Comparison of ENCODE assay signal across 1 cellular context in the genomic region with DNA sequence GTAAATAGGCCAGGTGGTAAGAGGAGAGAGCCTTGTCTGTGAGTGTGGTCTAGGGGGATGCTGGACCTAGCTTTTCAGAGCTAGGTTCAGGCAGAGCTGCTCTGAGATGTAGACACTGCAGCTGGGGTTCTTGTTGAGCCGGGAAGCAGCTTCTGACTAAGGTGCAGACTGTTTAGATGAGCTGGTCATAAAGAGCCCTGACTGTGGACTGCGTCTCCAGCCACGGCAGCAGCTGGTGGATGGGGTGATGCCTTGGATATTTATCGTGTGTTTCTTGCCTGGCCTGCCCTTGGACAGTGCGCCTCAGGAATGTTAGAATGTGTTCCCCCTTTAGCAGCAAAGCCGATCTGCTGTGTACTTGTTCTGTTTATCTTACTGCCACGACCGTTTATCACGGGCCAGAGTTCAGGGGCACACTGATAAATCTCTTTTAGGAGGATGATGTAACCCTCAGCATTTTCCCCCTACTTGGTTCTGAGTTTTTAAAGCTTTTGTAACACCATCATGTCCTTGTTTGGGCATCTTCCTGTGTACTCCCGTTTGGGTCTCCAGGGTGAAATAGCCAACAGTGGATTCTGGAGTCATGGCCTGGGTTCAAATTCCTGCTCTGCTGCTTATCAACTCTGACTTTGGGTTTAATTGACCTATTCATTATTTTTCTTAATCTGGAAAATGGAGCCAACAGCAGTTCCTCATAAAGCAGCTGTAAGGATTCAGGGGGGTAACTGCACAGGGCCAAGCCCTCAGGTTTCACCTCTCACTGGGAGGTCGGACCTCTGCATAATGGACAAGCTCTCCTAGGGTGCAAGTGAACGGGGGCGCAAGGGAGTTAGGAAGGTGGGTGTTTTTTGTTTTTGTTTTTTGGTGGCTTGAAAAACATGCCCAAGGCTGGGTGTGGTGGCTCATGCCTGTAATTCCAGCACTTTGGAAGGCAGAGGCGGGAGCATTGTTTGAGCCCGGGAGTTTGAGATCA.
TF ChIP-seq lines count a peak whose summit lies in the region.

No MANE protein-coding gene starts in this region.

TF ChIP-seq in HepG2, 621 proteins besides CTCF, POLR2A, EP300 and RAD21 (continued from another document and continues in another):
- TF ChIP-seq ZNF597 (CRISPR knock-in tag; IDR thresholded peaks at IDR 0.05) (no peak), MXI1 (IDR thresholded peaks at IDR 0.05; ENCODE audit: borderline replicate concordance, low read depth, low read length) (peak; percentile 60; the same call in 1 of the 3 replicates), ZNF124 (CRISPR knock-in tag; IDR thresholded peaks at IDR 0.05) (peak; percentile 28; the same call in 1 of the 2 replicates), FOXA3 (CRISPR knock-in tag; IDR thresholded peaks at IDR 0.05) (peak; percentile 99), ZC3H4 (CRISPR knock-in tag; IDR thresholded peaks at IDR 0.05; ENCODE audit: borderline replicate concordance) (no peak), ZNF567 (CRISPR knock-in tag; IDR thresholded peaks at IDR 0.05; ENCODE audit: borderline replicate concordance) (no peak), NR2C2 (CRISPR knock-in tag; IDR thresholded peaks at IDR 0.05; ENCODE audit: borderline replicate concordance) (peak; percentile 89), HNRNPLL (IDR thresholded peaks at IDR 0.05; ENCODE audit: low read depth, low read length, poor library complexity, severe bottlenecking) (no peak), ZNF598 (CRISPR knock-in tag; IDR thresholded peaks at IDR 0.05; ENCODE audit: borderline replicate concordance) (no peak), GABPA (IDR thresholded peaks at IDR 0.05; ENCODE audit: low read depth, low read length) (no peak), GABPA (CRISPR knock-in tag; IDR thresholded peaks at IDR 0.05; ENCODE audit: low read depth) (0 out of 2 replicates have a peak, but pooled peaks have one; percentile 40), DDIT3 (CRISPR knock-in tag; IDR thresholded peaks at IDR 0.05) (0 out of 2 replicates have a peak, but pooled peaks have one; percentile 54), HNF4G (IDR thresholded peaks at IDR 0.05; ENCODE audit: borderline replicate concordance, low read depth, low read length) (peak; percentile 96), HNF4G (CRISPR knock-in tag; IDR thresholded peaks at IDR 0.05; ENCODE audit: borderline replicate concordance, low read depth) (peak; percentile 96), SUZ12 (IDR thresholded peaks at IDR 0.05; ENCODE audit: low read depth, low read length) (no peak), MAFF (IDR thresholded peaks at IDR 0.05; ENCODE audit: low read depth, low read length) (0 out of 2 replicates have a peak, but pooled peaks have one; percentile 34), MYNN (CRISPR knock-in tag; IDR thresholded peaks at IDR 0.05; ENCODE audit: low read depth) (no peak), ZNF674 (CRISPR knock-in tag; IDR thresholded peaks at IDR 0.05; ENCODE audit: low read depth) (no peak), CCAR2 (optimal IDR thresholded peaks at IDR 0.05; ENCODE audit: low read depth, low read length) (no peak), ZNF441 (CRISPR knock-in tag; IDR thresholded peaks at IDR 0.05; ENCODE audit: borderline replicate concordance) (no peak), NONO (IDR thresholded peaks at IDR 0.05) (no peak), NONO (CRISPR knock-in tag; conservative IDR thresholded peaks at IDR 0.05) (peak; percentile 85), ZNF282 (IDR thresholded peaks at IDR 0.05; ENCODE audit: partially characterized antibody) (no peak), THAP11 (CRISPR knock-in tag; IDR thresholded peaks at IDR 0.05) (peak; percentile 78), SP4 (CRISPR knock-in tag; IDR thresholded peaks at IDR 0.05) (peak; percentile 43), TIGD3 (CRISPR knock-in tag; IDR thresholded peaks at IDR 0.05; ENCODE audit: borderline replicate concordance) (no peak), SMAD3 (CRISPR knock-in tag; IDR thresholded peaks at IDR 0.05) (peak; percentile 99), NFE2 (CRISPR knock-in tag; IDR thresholded peaks at IDR 0.05) (no peak), DR1 (CRISPR knock-in tag; IDR thresholded peaks at IDR 0.05) (no peak; the same call in 1 of the 2 replicates), ZNF569 (CRISPR knock-in tag; IDR thresholded peaks at IDR 0.05; ENCODE audit: borderline replicate concordance) (no peak; the same call in 1 of the 2 replicates), IKZF4 (CRISPR knock-in tag; IDR thresholded peaks at IDR 0.05; ENCODE audit: borderline replicate concordance, low read depth, not compliant biosample characterization) (peak; percentile 40), MBD4 (IDR thresholded peaks at IDR 0.05; ENCODE audit: borderline replicate concordance, low read length) (no peak), ATF7-NPFF (CRISPR knock-in tag; IDR thresholded peaks at IDR 0.05; ENCODE audit: low read depth) (0 out of 2 replicates have a peak, but pooled peaks have one; percentile 39), ZNF383 (CRISPR knock-in tag; IDR thresholded peaks at IDR 0.05; ENCODE audit: borderline replicate concordance) (no peak), RARA (CRISPR knock-in tag; IDR thresholded peaks at IDR 0.05) (peak; percentile 99), ISX (CRISPR knock-in tag; conservative IDR thresholded peaks at IDR 0.05) (no peak)
- TF ChIP-seq, protein P1, sequence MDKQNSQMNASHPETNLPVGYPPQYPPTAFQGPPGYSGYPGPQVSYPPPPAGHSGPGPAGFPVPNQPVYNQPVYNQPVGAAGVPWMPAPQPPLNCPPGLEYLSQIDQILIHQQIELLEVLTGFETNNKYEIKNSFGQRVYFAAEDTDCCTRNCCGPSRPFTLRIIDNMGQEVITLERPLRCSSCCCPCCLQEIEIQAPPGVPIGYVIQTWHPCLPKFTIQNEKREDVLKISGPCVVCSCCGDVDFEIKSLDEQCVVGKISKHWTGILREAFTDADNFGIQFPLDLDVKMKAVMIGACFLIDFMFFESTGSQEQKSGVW (CRISPR knock-in tag; IDR thresholded peaks at IDR 0.05; ENCODE audit: borderline replicate concordance), result no peak
- TF ChIP-seq, protein P2, sequence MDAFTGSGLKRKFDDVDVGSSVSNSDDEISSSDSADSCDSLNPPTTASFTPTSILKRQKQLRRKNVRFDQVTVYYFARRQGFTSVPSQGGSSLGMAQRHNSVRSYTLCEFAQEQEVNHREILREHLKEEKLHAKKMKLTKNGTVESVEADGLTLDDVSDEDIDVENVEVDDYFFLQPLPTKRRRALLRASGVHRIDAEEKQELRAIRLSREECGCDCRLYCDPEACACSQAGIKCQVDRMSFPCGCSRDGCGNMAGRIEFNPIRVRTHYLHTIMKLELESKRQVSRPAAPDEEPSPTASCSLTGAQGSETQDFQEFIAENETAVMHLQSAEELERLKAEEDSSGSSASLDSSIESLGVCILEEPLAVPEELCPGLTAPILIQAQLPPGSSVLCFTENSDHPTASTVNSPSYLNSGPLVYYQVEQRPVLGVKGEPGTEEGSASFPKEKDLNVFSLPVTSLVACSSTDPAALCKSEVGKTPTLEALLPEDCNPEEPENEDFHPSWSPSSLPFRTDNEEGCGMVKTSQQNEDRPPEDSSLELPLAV (CRISPR knock-in tag; conservative IDR thresholded peaks at IDR 0.05; ENCODE audit: low read depth), result no peak
- TF ChIP-seq, protein P3, sequence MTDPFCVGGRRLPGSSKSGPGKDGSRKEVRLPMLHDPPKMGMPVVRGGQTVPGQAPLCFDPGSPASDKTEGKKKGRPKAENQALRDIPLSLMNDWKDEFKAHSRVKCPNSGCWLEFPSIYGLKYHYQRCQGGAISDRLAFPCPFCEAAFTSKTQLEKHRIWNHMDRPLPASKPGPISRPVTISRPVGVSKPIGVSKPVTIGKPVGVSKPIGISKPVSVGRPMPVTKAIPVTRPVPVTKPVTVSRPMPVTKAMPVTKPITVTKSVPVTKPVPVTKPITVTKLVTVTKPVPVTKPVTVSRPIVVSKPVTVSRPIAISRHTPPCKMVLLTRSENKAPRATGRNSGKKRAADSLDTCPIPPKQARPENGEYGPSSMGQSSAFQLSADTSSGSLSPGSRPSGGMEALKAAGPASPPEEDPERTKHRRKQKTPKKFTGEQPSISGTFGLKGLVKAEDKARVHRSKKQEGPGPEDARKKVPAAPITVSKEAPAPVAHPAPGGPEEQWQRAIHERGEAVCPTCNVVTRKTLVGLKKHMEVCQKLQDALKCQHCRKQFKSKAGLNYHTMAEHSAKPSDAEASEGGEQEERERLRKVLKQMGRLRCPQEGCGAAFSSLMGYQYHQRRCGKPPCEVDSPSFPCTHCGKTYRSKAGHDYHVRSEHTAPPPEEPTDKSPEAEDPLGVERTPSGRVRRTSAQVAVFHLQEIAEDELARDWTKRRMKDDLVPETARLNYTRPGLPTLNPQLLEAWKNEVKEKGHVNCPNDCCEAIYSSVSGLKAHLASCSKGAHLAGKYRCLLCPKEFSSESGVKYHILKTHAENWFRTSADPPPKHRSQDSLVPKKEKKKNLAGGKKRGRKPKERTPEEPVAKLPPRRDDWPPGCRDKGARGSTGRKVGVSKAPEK (CRISPR knock-in tag; IDR thresholded peaks at IDR 0.05; ENCODE audit: borderline replicate concordance), result 0 out of 2 replicates have a peak, but pooled peaks have one; percentile 82
- TF ChIP-seq, protein P4, sequence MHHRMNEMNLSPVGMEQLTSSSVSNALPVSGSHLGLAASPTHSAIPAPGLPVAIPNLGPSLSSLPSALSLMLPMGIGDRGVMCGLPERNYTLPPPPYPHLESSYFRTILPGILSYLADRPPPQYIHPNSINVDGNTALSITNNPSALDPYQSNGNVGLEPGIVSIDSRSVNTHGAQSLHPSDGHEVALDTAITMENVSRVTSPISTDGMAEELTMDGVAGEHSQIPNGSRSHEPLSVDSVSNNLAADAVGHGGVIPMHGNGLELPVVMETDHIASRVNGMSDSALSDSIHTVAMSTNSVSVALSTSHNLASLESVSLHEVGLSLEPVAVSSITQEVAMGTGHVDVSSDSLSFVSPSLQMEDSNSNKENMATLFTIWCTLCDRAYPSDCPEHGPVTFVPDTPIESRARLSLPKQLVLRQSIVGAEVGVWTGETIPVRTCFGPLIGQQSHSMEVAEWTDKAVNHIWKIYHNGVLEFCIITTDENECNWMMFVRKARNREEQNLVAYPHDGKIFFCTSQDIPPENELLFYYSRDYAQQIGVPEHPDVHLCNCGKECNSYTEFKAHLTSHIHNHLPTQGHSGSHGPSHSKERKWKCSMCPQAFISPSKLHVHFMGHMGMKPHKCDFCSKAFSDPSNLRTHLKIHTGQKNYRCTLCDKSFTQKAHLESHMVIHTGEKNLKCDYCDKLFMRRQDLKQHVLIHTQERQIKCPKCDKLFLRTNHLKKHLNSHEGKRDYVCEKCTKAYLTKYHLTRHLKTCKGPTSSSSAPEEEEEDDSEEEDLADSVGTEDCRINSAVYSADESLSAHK (CRISPR knock-in tag; IDR thresholded peaks at IDR 0.05; ENCODE audit: borderline replicate concordance), result no peak
- TF ChIP-seq, protein P5, sequence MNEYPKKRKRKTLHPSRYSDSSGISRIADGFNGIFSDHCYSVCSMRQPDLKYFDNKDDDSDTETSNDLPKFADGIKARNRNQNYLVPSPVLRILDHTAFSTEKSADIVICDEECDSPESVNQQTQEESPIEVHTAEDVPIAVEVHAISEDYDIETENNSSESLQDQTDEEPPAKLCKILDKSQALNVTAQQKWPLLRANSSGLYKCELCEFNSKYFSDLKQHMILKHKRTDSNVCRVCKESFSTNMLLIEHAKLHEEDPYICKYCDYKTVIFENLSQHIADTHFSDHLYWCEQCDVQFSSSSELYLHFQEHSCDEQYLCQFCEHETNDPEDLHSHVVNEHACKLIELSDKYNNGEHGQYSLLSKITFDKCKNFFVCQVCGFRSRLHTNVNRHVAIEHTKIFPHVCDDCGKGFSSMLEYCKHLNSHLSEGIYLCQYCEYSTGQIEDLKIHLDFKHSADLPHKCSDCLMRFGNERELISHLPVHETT (CRISPR knock-in tag; conservative IDR thresholded peaks at IDR 0.05), result no peak
- TF ChIP-seq, protein P6, sequence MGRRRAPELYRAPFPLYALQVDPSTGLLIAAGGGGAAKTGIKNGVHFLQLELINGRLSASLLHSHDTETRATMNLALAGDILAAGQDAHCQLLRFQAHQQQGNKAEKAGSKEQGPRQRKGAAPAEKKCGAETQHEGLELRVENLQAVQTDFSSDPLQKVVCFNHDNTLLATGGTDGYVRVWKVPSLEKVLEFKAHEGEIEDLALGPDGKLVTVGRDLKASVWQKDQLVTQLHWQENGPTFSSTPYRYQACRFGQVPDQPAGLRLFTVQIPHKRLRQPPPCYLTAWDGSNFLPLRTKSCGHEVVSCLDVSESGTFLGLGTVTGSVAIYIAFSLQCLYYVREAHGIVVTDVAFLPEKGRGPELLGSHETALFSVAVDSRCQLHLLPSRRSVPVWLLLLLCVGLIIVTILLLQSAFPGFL (CRISPR knock-in tag; IDR thresholded peaks at IDR 0.05), result no peak
- TF ChIP-seq, protein P7, sequence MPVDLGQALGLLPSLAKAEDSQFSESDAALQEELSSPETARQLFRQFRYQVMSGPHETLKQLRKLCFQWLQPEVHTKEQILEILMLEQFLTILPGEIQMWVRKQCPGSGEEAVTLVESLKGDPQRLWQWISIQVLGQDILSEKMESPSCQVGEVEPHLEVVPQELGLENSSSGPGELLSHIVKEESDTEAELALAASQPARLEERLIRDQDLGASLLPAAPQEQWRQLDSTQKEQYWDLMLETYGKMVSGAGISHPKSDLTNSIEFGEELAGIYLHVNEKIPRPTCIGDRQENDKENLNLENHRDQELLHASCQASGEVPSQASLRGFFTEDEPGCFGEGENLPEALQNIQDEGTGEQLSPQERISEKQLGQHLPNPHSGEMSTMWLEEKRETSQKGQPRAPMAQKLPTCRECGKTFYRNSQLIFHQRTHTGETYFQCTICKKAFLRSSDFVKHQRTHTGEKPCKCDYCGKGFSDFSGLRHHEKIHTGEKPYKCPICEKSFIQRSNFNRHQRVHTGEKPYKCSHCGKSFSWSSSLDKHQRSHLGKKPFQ (CRISPR knock-in tag; IDR thresholded peaks at IDR 0.05; ENCODE audit: insufficient replicate concordance), result peak; percentile 76
